25 cellular contexts compared by ENCODE assay signal in genomic region chr5:96253140-96253539, GRCh38.
"Had no signal": no experiment of that assay in that cellular context is flagged by ENCODE, and none has a peak within 500 bp of the region (broad histone marks: within the 10 kb centered on the region; RNA-seq: fewer than 3 reads in every experiment).

No MANE protein-coding gene starts in this region.

- H3K36me3 Mint-ChIP-seq: activated naive CD4-positive, alpha-beta T cell treated with anti-CD3 and anti-CD28 coated beads, Interleukin-2, amount 10 ng/mL, durations not matched to agents 7 days and 5 days had no signal

- DNase-seq: activated CD4-positive, alpha-beta T cell treated with anti-CD3 and anti-CD28 coated beads, Interleukin-2, amount 10 ng/mL, durations not matched to agents 7 days and 5 days; activated CD4-positive, CD25-positive, alpha-beta regulatory T cell; activated CD8-positive, alpha-beta T cell treated with anti-CD3 and anti-CD28 coated beads, Interleukin-2, amount 10 ng/mL, durations not matched to agents 7 days and 5 days; activated naive CD4-positive, alpha-beta T cell treated with anti-CD3 and anti-CD28 coated beads, Interleukin-2, amount 10 ng/mL, durations not matched to agents 7 days and 5 days; activated naive CD8-positive, alpha-beta T cell treated with anti-CD3 and anti-CD28 coated beads, Interleukin-2, amount 50 U/mL, for 24 hours; activated T-cell treated with anti-CD3 and anti-CD28 coated beads, Interleukin-2, amount 50 U/mL, for 24 hours; anterior cingulate cortex; brain microvascular endothelial cell; heart right ventricle; left cardiac atrium; midbrain; nephron progenitor cell; nucleus accumbens; retina; stimulated activated CD4-positive, alpha-beta T cell treated with anti-CD3 and anti-CD28 coated beads, Interleukin-12 subunit alpha, Interleukin-12 subunit beta, amount 100 ng/mL, for 4 hours; stimulated activated CD4-positive, alpha-beta T cell treated with anti-CD3 and anti-CD28 coated beads, Interleukin-1b, Interleukin-23, amount 100 ng/mL, for 48 hours; stimulated activated CD8-positive, alpha-beta memory T cell treated with anti-CD3 and anti-CD28 coated beads, Interleukin-4, amount 100 ng/mL, for 48 hours; stimulated activated naive CD4-positive, alpha-beta T cell; T-helper 1 cell; T-helper 9 cell had no signal

- H3K9me3 ChIP-seq: esophagus muscularis mucosa had no signal

- H3K36me3 ChIP-seq: brain microvascular endothelial cell, esophagus muscularis mucosa, heart right ventricle had no signal

- H3K4me3 ChIP-seq: coronary artery, esophagus muscularis mucosa, heart right ventricle, lung had no signal

- H3K9me3 Mint-ChIP-seq: activated CD4-positive, alpha-beta T cell treated with anti-CD3 and anti-CD28 coated beads, Interleukin-2, amount 10 ng/mL, durations not matched to agents 7 days and 5 days; activated naive CD4-positive, alpha-beta T cell treated with anti-CD3 and anti-CD28 coated beads, Interleukin-2, amount 10 ng/mL, durations not matched to agents 7 days and 5 days; activated naive CD8-positive, alpha-beta T cell treated with anti-CD3 and anti-CD28 coated beads, Interleukin-2, amount 50 U/mL, for 24 hours; activated T-cell treated with anti-CD3 and anti-CD28 coated beads, Interleukin-2, amount 50 U/mL, for 24 hours; activated T-helper 2 cell treated with anti-CD3 and anti-CD28 coated beads, Interferon-gamma antibody, Interleukin-2, Interleukin-4, amounts not matched to agents 10 μg/mL and 5 μg/mL and 100 μg/mL, durations not matched to agents 14 hours and 24 hours and 36 hours; central memory CD8-positive, alpha-beta T cell; nephron progenitor cell had no signal

- H3K27me3 ChIP-seq: brain microvascular endothelial cell, esophagus muscularis mucosa, heart right ventricle had no signal

- ATAC-seq: activated CD8-positive, alpha-beta T cell treated with anti-CD3 and anti-CD28 coated beads, Interleukin-2, amount 10 ng/mL, durations not matched to agents 7 days and 5 days; activated naive CD8-positive, alpha-beta T cell treated with anti-CD3 and anti-CD28 coated beads, Interleukin-2, amount 50 U/mL, for 24 hours; heart right ventricle; left cardiac atrium had no signal

- H3K27ac Mint-ChIP-seq: activated CD4-positive, alpha-beta T cell treated with anti-CD3 and anti-CD28 coated beads, Interleukin-2, amount 10 ng/mL, durations not matched to agents 7 days and 5 days; activated CD8-positive, alpha-beta T cell treated with anti-CD3 and anti-CD28 coated beads, Interleukin-2, amount 10 ng/mL, durations not matched to agents 7 days and 5 days; activated naive CD4-positive, alpha-beta T cell treated with anti-CD3 and anti-CD28 coated beads, Interleukin-2, amount 10 ng/mL, durations not matched to agents 7 days and 5 days; activated naive CD8-positive, alpha-beta T cell treated with anti-CD3 and anti-CD28 coated beads, Interleukin-2, amount 50 U/mL, for 24 hours; activated T-cell treated with anti-CD3 and anti-CD28 coated beads, Interleukin-2, amount 50 U/mL, for 24 hours; activated T-helper 2 cell treated with anti-CD3 and anti-CD28 coated beads, Interferon-gamma antibody, Interleukin-2, Interleukin-4, amounts not matched to agents 10 μg/mL and 5 μg/mL and 100 μg/mL, durations not matched to agents 14 hours and 24 hours and 36 hours; nephron progenitor cell had no signal

- H3K27ac ChIP-seq: brain microvascular endothelial cell, coronary artery, esophagus muscularis mucosa, heart right ventricle had no signal

- H3K4me3 Mint-ChIP-seq: activated CD4-positive, alpha-beta T cell treated with anti-CD3 and anti-CD28 coated beads, Interleukin-2, amount 10 ng/mL, durations not matched to agents 7 days and 5 days; activated CD8-positive, alpha-beta T cell treated with anti-CD3 and anti-CD28 coated beads, Interleukin-2, amount 10 ng/mL, durations not matched to agents 7 days and 5 days; activated naive CD4-positive, alpha-beta T cell treated with anti-CD3 and anti-CD28 coated beads, Interleukin-2, amount 10 ng/mL, durations not matched to agents 7 days and 5 days; activated naive CD8-positive, alpha-beta T cell treated with anti-CD3 and anti-CD28 coated beads, Interleukin-2, amount 50 U/mL, for 24 hours; activated T-cell treated with anti-CD3 and anti-CD28 coated beads, Interleukin-2, amount 50 U/mL, for 24 hours; central memory CD8-positive, alpha-beta T cell; nephron progenitor cell had no signal

- H3K4me1 Mint-ChIP-seq: activated naive CD4-positive, alpha-beta T cell treated with anti-CD3 and anti-CD28 coated beads, Interleukin-2, amount 10 ng/mL, durations not matched to agents 7 days and 5 days; activated naive CD8-positive, alpha-beta T cell treated with anti-CD3 and anti-CD28 coated beads, Interleukin-2, amount 50 U/mL, for 24 hours; central memory CD8-positive, alpha-beta T cell had no signal

- H3K27me3 Mint-ChIP-seq: activated naive CD4-positive, alpha-beta T cell treated with anti-CD3 and anti-CD28 coated beads, Interleukin-2, amount 10 ng/mL, durations not matched to agents 7 days and 5 days; central memory CD8-positive, alpha-beta T cell had no signal
